ENCODE assay signal across 2 cellular contexts in the genomic region with DNA sequence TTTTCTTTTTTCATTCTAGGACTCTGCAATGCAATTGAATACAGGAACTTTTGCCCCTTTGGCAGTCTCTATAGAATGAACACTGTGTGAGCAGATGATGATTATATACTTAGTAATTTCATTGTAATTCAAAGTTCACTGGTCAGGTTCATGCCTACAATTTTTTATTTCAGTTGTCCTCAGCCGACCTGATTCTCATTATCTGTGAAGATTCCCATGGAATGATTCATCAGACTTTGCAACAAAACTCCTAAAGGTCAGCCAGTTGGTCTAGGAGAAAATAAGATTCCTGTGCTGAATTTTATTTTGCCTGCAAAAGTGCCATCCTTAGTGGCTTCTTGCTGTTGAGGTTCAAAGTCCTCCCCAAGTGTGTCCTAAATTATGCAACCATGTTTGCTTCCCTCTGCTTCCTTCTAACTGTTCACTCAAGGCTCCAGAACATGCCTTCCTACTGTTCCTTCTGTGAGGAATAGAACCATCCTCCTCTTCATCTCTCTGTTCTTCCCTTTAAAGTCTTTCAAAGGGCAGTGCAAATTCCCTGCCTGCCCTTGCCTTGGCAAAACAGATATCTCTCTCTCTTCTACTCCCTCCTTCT.
A peak's percentile ranks its signal among the peaks of the same experiment; 100 is the strongest.
TF ChIP-seq lines count a peak whose summit lies in the region.

No MANE protein-coding gene starts in this region.

TF ChIP-seq in SK-N-SH, 30 proteins besides CTCF, POLR2A, EP300 and RAD21 (continued from another document and continues in another):
- TF ChIP-seq MAX (IDR thresholded peaks at IDR 0.05; ENCODE audit: low read depth) = no peak
- no peak for TF ChIP-seq FOXM1 (IDR thresholded peaks at IDR 0.05; ENCODE audit: low read depth)
- no peak for TF ChIP-seq GATA2 (CRISPR knock-in tag; IDR thresholded peaks at IDR 0.05)
- TF ChIP-seq CHD2 (IDR thresholded peaks at IDR 0.05; ENCODE audit: low read length, partially characterized antibody) = no peak
- TF ChIP-seq SIN3A (IDR thresholded peaks at IDR 0.05; ENCODE audit: borderline replicate concordance, low read depth, low read length) = no peak
- no peak for TF ChIP-seq GABPA (IDR thresholded peaks at IDR 0.05; ENCODE audit: low read depth)
- TF ChIP-seq YY1 (IDR thresholded peaks at IDR 0.05; ENCODE audit: low read depth) = no peak
- no peak for TF ChIP-seq FOXJ3 (CRISPR knock-in tag; IDR thresholded peaks at IDR 0.05)
- TF ChIP-seq USF1 (IDR thresholded peaks at IDR 0.05; ENCODE audit: borderline replicate concordance, low read depth) = no peak
- peak; percentile 47 for TF ChIP-seq PBX3 (IDR thresholded peaks at IDR 0.05)
- no peak for TF ChIP-seq RFX5 (IDR thresholded peaks at IDR 0.05; ENCODE audit: low read length)
- peak; percentile 84 for TF ChIP-seq JUND (IDR thresholded peaks at IDR 0.05)
- no peak for TF ChIP-seq SMC3 (IDR thresholded peaks at IDR 0.05; ENCODE audit: low read depth, low read length)
- TF ChIP-seq NRF1 (IDR thresholded peaks at IDR 0.05; ENCODE audit: low read depth, low read length) = no peak
- no peak for TF ChIP-seq MEF2A (IDR thresholded peaks at IDR 0.05; ENCODE audit: borderline replicate concordance, low read depth)
- peak; percentile 48 for TF ChIP-seq TEAD4 (IDR thresholded peaks at IDR 0.05; ENCODE audit: borderline replicate concordance, insufficient read depth)
- peak; percentile 62 for TF ChIP-seq NFIC (IDR thresholded peaks at IDR 0.05; ENCODE audit: borderline replicate concordance)
- TF ChIP-seq REST (IDR thresholded peaks at IDR 0.05; ENCODE audit: low read depth, low read length) = no peak
- TF ChIP-seq, protein P1, sequence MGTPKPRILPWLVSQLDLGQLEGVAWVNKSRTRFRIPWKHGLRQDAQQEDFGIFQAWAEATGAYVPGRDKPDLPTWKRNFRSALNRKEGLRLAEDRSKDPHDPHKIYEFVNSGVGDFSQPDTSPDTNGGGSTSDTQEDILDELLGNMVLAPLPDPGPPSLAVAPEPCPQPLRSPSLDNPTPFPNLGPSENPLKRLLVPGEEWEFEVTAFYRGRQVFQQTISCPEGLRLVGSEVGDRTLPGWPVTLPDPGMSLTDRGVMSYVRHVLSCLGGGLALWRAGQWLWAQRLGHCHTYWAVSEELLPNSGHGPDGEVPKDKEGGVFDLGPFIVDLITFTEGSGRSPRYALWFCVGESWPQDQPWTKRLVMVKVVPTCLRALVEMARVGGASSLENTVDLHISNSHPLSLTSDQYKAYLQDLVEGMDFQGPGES (IDR thresholded peaks at IDR 0.05; ENCODE audit: low read depth, low read length) = no peak
- TF ChIP-seq USF2 (IDR thresholded peaks at IDR 0.05; ENCODE audit: borderline replicate concordance, low read depth, low read length) = no peak
- no peak for TF ChIP-seq EZH2phosphoT487 (IDR thresholded peaks at IDR 0.05; ENCODE audit: borderline replicate concordance, low read depth)

TF ChIP-seq in WTC11, 78 proteins besides CTCF, POLR2A, EP300 and RAD21 (continued from another document):
- TF ChIP-seq ATF2 (CRISPR knock-in tag; IDR thresholded peaks at IDR 0.05; ENCODE audit: borderline replicate concordance, low read depth) (no peak), SP1 (CRISPR knock-in tag; conservative IDR thresholded peaks at IDR 0.05) (no peak), NFATC4 (CRISPR knock-in tag; IDR thresholded peaks at IDR 0.05) (no peak), ARID4B (CRISPR knock-in tag; IDR thresholded peaks at IDR 0.05; ENCODE audit: borderline replicate concordance) (no peak), ATF1 (CRISPR knock-in tag; IDR thresholded peaks at IDR 0.05) (no peak), TP53 (CRISPR knock-in tag; IDR thresholded peaks at IDR 0.05) (no peak), RORB (CRISPR knock-in tag; IDR thresholded peaks at IDR 0.05) (no peak), ZNF317 (CRISPR knock-in tag; IDR thresholded peaks at IDR 0.05; ENCODE audit: borderline replicate concordance, low read depth) (no peak), JUN (CRISPR knock-in tag; IDR thresholded peaks at IDR 0.05) (no peak), ZNF232 (CRISPR knock-in tag; IDR thresholded peaks at IDR 0.05) (no peak), SMAD4 (CRISPR knock-in tag; IDR thresholded peaks at IDR 0.05) (no peak)
- TF ChIP-seq, protein P2, sequence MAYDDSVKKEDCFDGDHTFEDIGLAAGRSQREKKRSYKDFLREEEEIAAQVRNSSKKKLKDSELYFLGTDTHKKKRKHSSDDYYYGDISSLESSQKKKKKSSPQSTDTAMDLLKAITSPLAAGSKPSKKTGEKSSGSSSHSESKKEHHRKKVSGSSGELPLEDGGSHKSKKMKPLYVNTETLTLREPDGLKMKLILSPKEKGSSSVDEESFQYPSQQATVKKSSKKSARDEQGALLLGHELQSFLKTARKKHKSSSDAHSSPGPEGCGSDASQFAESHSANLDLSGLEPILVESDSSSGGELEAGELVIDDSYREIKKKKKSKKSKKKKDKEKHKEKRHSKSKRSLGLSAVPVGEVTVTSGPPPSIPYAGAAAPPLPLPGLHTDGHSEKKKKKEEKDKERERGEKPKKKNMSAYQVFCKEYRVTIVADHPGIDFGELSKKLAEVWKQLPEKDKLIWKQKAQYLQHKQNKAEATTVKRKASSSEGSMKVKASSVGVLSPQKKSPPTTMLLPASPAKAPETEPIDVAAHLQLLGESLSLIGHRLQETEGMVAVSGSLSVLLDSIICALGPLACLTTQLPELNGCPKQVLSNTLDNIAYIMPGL (CRISPR knock-in tag; IDR thresholded peaks at IDR 0.05) = no peak
- TF ChIP-seq, protein P3, sequence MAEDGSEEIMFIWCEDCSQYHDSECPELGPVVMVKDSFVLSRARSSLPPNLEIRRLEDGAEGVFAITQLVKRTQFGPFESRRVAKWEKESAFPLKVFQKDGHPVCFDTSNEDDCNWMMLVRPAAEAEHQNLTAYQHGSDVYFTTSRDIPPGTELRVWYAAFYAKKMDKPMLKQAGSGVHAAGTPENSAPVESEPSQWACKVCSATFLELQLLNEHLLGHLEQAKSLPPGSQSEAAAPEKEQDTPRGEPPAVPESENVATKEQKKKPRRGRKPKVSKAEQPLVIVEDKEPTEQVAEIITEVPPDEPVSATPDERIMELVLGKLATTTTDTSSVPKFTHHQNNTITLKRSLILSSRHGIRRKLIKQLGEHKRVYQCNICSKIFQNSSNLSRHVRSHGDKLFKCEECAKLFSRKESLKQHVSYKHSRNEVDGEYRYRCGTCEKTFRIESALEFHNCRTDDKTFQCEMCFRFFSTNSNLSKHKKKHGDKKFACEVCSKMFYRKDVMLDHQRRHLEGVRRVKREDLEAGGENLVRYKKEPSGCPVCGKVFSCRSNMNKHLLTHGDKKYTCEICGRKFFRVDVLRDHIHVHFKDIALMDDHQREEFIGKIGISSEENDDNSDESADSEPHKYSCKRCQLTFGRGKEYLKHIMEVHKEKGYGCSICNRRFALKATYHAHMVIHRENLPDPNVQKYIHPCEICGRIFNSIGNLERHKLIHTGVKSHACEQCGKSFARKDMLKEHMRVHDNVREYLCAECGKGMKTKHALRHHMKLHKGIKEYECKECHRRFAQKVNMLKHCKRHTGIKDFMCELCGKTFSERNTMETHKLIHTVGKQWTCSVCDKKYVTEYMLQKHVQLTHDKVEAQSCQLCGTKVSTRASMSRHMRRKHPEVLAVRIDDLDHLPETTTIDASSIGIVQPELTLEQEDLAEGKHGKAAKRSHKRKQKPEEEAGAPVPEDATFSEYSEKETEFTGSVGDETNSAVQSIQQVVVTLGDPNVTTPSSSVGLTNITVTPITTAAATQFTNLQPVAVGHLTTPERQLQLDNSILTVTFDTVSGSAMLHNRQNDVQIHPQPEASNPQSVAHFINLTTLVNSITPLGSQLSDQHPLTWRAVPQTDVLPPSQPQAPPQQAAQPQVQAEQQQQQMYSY (CRISPR knock-in tag; IDR thresholded peaks at IDR 0.05) = no peak
- TF ChIP-seq, protein P4, sequence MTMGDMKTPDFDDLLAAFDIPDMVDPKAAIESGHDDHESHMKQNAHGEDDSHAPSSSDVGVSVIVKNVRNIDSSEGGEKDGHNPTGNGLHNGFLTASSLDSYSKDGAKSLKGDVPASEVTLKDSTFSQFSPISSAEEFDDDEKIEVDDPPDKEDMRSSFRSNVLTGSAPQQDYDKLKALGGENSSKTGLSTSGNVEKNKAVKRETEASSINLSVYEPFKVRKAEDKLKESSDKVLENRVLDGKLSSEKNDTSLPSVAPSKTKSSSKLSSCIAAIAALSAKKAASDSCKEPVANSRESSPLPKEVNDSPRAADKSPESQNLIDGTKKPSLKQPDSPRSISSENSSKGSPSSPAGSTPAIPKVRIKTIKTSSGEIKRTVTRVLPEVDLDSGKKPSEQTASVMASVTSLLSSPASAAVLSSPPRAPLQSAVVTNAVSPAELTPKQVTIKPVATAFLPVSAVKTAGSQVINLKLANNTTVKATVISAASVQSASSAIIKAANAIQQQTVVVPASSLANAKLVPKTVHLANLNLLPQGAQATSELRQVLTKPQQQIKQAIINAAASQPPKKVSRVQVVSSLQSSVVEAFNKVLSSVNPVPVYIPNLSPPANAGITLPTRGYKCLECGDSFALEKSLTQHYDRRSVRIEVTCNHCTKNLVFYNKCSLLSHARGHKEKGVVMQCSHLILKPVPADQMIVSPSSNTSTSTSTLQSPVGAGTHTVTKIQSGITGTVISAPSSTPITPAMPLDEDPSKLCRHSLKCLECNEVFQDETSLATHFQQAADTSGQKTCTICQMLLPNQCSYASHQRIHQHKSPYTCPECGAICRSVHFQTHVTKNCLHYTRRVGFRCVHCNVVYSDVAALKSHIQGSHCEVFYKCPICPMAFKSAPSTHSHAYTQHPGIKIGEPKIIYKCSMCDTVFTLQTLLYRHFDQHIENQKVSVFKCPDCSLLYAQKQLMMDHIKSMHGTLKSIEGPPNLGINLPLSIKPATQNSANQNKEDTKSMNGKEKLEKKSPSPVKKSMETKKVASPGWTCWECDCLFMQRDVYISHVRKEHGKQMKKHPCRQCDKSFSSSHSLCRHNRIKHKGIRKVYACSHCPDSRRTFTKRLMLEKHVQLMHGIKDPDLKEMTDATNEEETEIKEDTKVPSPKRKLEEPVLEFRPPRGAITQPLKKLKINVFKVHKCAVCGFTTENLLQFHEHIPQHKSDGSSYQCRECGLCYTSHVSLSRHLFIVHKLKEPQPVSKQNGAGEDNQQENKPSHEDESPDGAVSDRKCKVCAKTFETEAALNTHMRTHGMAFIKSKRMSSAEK (CRISPR knock-in tag; IDR thresholded peaks at IDR 0.05; ENCODE audit: borderline replicate concordance) = no peak
- TF ChIP-seq, protein P5, sequence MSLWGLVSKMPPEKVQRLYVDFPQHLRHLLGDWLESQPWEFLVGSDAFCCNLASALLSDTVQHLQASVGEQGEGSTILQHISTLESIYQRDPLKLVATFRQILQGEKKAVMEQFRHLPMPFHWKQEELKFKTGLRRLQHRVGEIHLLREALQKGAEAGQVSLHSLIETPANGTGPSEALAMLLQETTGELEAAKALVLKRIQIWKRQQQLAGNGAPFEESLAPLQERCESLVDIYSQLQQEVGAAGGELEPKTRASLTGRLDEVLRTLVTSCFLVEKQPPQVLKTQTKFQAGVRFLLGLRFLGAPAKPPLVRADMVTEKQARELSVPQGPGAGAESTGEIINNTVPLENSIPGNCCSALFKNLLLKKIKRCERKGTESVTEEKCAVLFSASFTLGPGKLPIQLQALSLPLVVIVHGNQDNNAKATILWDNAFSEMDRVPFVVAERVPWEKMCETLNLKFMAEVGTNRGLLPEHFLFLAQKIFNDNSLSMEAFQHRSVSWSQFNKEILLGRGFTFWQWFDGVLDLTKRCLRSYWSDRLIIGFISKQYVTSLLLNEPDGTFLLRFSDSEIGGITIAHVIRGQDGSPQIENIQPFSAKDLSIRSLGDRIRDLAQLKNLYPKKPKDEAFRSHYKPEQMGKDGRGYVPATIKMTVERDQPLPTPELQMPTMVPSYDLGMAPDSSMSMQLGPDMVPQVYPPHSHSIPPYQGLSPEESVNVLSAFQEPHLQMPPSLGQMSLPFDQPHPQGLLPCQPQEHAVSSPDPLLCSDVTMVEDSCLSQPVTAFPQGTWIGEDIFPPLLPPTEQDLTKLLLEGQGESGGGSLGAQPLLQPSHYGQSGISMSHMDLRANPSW (CRISPR knock-in tag; conservative IDR thresholded peaks at IDR 0.05; ENCODE audit: low read depth) = no peak
- TF ChIP-seq, protein P6, sequence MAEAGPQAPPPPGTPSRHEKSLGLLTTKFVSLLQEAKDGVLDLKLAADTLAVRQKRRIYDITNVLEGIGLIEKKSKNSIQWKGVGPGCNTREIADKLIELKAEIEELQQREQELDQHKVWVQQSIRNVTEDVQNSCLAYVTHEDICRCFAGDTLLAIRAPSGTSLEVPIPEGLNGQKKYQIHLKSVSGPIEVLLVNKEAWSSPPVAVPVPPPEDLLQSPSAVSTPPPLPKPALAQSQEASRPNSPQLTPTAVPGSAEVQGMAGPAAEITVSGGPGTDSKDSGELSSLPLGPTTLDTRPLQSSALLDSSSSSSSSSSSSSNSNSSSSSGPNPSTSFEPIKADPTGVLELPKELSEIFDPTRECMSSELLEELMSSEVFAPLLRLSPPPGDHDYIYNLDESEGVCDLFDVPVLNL (CRISPR knock-in tag; IDR thresholded peaks at IDR 0.05; ENCODE audit: borderline replicate concordance, low read depth) = no peak
TF ChIP-seq in WTC11: peak in this region for 0.
